Comparison of ENCODE assay signal across 7 cellular contexts in the genomic region with DNA sequence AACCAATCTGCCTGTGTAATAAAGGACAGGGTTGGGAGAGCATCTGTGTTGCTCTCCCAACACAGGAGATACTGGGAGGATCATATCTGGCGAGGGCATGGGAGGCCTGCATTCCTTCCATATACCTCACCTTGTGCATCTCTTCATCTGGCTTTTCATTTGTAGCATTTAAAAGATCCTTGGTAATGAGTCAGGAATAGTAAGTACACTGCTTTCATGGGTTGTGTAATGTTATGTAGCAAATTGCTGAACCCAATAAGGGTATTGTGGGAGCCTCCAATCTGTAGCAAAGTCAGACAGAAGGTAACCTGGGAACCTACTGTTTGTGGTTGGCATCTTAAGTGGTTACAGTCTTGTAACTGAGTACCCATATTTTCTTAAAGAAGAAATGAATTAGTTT.
A peak's percentile ranks its signal among the peaks of the same experiment; 100 is the strongest.
DNase-seq lines count a peak whose midpoint lies in the region; TF ChIP-seq lines count a peak whose summit lies in the region.
"Not testable (repeated sequence)": the region's sequence is repeated elsewhere in the genome, so short reads cannot be mapped to it uniquely, and the experiment has no call there.

No MANE protein-coding gene starts in this region.

- H3K4me2 ChIP-seq in GM23248 (ENCODE audit: unreplicated experiment); mammary epithelial cell (ENCODE audit: insufficient read depth, low read depth, low read length); mesenchymal stem cell (ENCODE audit: low read length, poor library complexity, severe bottlenecking): not testable (repeated sequence)

- not testable (repeated sequence) for H3K4me3 ChIP-seq in BJ (ENCODE audit: low read depth, low read length); GM23248; mammary epithelial cell (replicated peaks in 1 of 3; ENCODE audit: insufficient read depth in 1 of 3, low read depth in 2 of 3, low read length in 3 of 3); fibroblast of mammary gland (ENCODE audit: control insufficient read depth, low read depth, low read length); mesenchymal stem cell (ENCODE audit: insufficient read depth in 1 of 2, low read depth in 1 of 2, low read length in 2 of 2)

- H3K79me1 ChIP-seq in mesenchymal stem cell (replicated peaks; ENCODE audit: low read length, poor library complexity, severe bottlenecking) = not testable (repeated sequence)

- not testable (repeated sequence) for H2AFZ ChIP-seq in GM23248; mammary epithelial cell (ENCODE audit: low read depth, low read length); mesenchymal stem cell (ENCODE audit: low read depth, low read length)

- H3K18ac ChIP-seq in mesenchymal stem cell (ENCODE audit: low read depth in 1 of 2, low read length in 2 of 2) = not testable (repeated sequence)

- H3K9me2 ChIP-seq in GM23248 (ENCODE audit: insufficient read depth) = not testable (repeated sequence)

- H3F3A ChIP-seq in GM23248 (ENCODE audit: insufficient read depth) = not testable (repeated sequence)

- dilution Hi-C loops in mammary epithelial cell (cut with HindIII; ENCODE audit: low sequenced_read_pairs) = not testable (repeated sequence)

- CTCF ChIA-PET in BJ (lab: Yijun Ruan, JAX); mammary epithelial cell (lab: Charles Lee; ENCODE audit: low non-redundant PET): not testable (repeated sequence)

- not testable (repeated sequence) for H3K79me2 ChIP-seq in GM23248 (ENCODE audit: insufficient read depth); mammary epithelial cell (ENCODE audit: insufficient read depth, low read length)

- H3K4me1 ChIP-seq in GM23248 (ENCODE audit: insufficient read depth); mammary epithelial cell (ENCODE audit: insufficient read depth, low read length); mesenchymal stem cell (ENCODE audit: control insufficient read depth, insufficient read depth, low read depth, low read length): not testable (repeated sequence)

- H4K91ac ChIP-seq in mesenchymal stem cell (ENCODE audit: low read length) = not testable (repeated sequence)

- BruUV-seq in mammary epithelial cell (replicated peaks; lab: Mats Ljungman, UMichigan) = not testable (repeated sequence)

- H3K23ac ChIP-seq in mesenchymal stem cell (ENCODE audit: low read length in 2 of 2) = not testable (repeated sequence)

- H3K9ac ChIP-seq in GM23248; mammary epithelial cell (ENCODE audit: insufficient read depth, low read length); mesenchymal stem cell (ENCODE audit: low read length): not testable (repeated sequence)

- POLR2A ChIA-PET in BJ (lab: Charles Lee) = not testable (repeated sequence)

- in situ Hi-C loops in GM23248 (cut with MboI); mammary epithelial cell (cut with MboI; ENCODE audit: low sequenced_read_pairs in 2 of 2): not testable (repeated sequence)

- not testable (repeated sequence) for H3K14ac ChIP-seq in mesenchymal stem cell (ENCODE audit: low read length in 2 of 2)

- not testable (repeated sequence) for H2AK5ac ChIP-seq in mesenchymal stem cell (ENCODE audit: low read length, severe bottlenecking)

- H2BK120ac ChIP-seq in mesenchymal stem cell (ENCODE audit: low read depth, low read length) = not testable (repeated sequence)

- H4K20me1 ChIP-seq in GM23248 (ENCODE audit: insufficient read depth); mammary epithelial cell (ENCODE audit: insufficient read depth, low read length): not testable (repeated sequence)

- not testable (repeated sequence) for H3K27me3 ChIP-seq in BJ (ENCODE audit: control insufficient read depth, insufficient read depth, low read length); GM23248 (replicated peaks; ENCODE audit: insufficient read depth); mammary epithelial cell (ENCODE audit: insufficient read depth, low read length); mesenchymal stem cell (ENCODE audit: control insufficient read depth in 1 of 2, insufficient read depth in 1 of 2, low read length in 2 of 2)

- not testable (repeated sequence) for H3K27ac ChIP-seq in GM23248; mammary epithelial cell (ENCODE audit: insufficient read depth, low read depth, low read length); mesenchymal stem cell (ENCODE audit: low read length, poor library complexity, severe bottlenecking)

- H3K9me3 ChIP-seq in GM23248 (ENCODE audit: low read depth); mammary epithelial cell (replicated peaks; ENCODE audit: insufficient read depth, low read length); mesenchymal stem cell (ENCODE audit: control insufficient read depth, low read length): not testable (repeated sequence)

- H3K36me3 ChIP-seq in BJ (ENCODE audit: control insufficient read depth, insufficient read depth, low read length); GM23248 (ENCODE audit: low read depth); mammary epithelial cell (ENCODE audit: insufficient read depth, low read length); mesenchymal stem cell (ENCODE audit: control insufficient read depth in 1 of 2, insufficient read depth in 2 of 2, low read depth in 1 of 2, low read length in 2 of 2): not testable (repeated sequence)

- 0 to 20% methylated on average over 1 of the region's 1 CpG for WGBS in GM23248 (ENCODE audit: low coverage in 1 of 2, low lambda C conversion rate in 2 of 2, missing lambda C conversion rate in 2 of 2), 2 experiments
- no CpG with 5 or more reads among the region's 1 CpG for WGBS in mammary epithelial cell (ENCODE audit: low coverage, missing lambda C conversion rate)
- WGBS in mesenchymal stem cell = no CpG with 5 or more reads among the region's 1 CpG

- H3K4ac ChIP-seq in mesenchymal stem cell (ENCODE audit: low read depth in 1 of 2, low read length in 2 of 2) = not testable (repeated sequence)

- H2BK15ac ChIP-seq in mesenchymal stem cell (ENCODE audit: low read depth, poor library complexity, severe bottlenecking) = not testable (repeated sequence)

- H2BK5ac ChIP-seq in mesenchymal stem cell (ENCODE audit: low read depth, low read length, poor library complexity, severe bottlenecking) = not testable (repeated sequence)

- not testable (repeated sequence) for H2BK12ac ChIP-seq in mesenchymal stem cell (ENCODE audit: low read length in 2 of 2)

- intact Hi-C loops in mammary epithelial cell (cut with micrococcal nuclease) = not testable (repeated sequence)

- TF ChIP-seq CTCF in BJ (IDR thresholded peaks at IDR 0.05; ENCODE audit: insufficient read depth, low read depth, low read length); mammary epithelial cell (conservative IDR thresholded peaks at IDR 0.05 in 1 of 2, IDR thresholded peaks at IDR 0.05 in 1 of 2; ENCODE audit: extremely low read depth in 1 of 2, insufficient read depth in 1 of 2, low read depth in 1 of 2, low read length in 2 of 2); fibroblast of mammary gland (conservative IDR thresholded peaks at IDR 0.05; ENCODE audit: control insufficient read depth, insufficient read depth, low read depth, low read length): not testable (repeated sequence)

- H4K8ac ChIP-seq in mesenchymal stem cell (ENCODE audit: low read length) = not testable (repeated sequence)

- peak; percentile 8 for DNase-seq in BJ (ENCODE audit: low read depth)
- DNase-seq in GM23248 = peak; percentile 64
- peak; percentile 32 for DNase-seq in HS-5 (ENCODE audit: low read depth)
- peak; percentile 1 for DNase-seq in NCI-H226
- peak; percentile 14 for DNase-seq in mammary epithelial cell
- peak; percentile 32 for DNase-seq in fibroblast of mammary gland (ENCODE audit: low read depth)
- DNase-seq in mesenchymal stem cell = peak; percentile 30

Comparison
In these comparisons a context has a peak if more than half of its experiments do, and no peak if none do; other contexts are left out.
1. DNase-seq: peak in every context shown above with its lines; median percentile 64 in GM23248; 32 in HS-5; 32 in fibroblast of mammary gland; 30 in mesenchymal stem cell; 14 in mammary epithelial cell; 8 in BJ; 1 in NCI-H226.